2 cellular contexts compared by ENCODE assay signal in the genomic region with DNA sequence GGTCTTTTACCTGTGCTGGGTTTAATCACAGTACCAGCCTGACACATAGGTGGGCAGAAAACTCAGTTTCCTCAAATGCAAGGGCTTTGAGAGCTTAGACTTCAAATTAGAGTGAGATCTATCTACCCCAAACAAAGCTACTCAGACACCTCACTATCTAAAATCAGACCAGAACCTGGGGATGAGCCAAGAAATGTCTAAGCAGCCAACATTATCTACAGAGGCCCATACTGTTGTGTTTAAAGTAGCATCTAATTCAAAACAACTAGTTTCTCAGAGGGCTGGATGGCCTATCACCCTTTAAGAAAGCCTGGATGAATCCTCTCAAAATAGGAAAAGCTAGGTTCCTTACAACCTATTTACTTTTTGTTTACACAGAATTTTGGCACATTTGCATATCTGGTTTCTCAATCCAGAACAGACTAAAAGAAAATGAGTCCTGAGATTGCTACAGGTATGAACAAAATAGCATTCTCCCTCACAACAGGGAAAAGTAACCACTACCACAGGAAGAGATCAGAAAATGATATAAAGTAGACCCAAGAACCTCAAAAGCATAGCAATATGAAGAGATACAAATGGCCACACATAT.
TF ChIP-seq lines count a peak whose summit lies in the region.

No MANE protein-coding gene starts in this region.

TF ChIP-seq in liver, 16 proteins besides CTCF, POLR2A, EP300 and RAD21:
- TF ChIP-seq YY1 (IDR thresholded peaks at IDR 0.05) (peak; percentile 24), GABPA (IDR thresholded peaks at IDR 0.05 in 1 of 2, conservative IDR thresholded peaks at IDR 0.05 in 1 of 2) (no peak), MAX (IDR thresholded peaks at IDR 0.05) (no peak)

TF ChIP-seq in HepG2, 621 proteins besides CTCF, POLR2A, EP300 and RAD21:
- TF ChIP-seq MZF1 (CRISPR knock-in tag; IDR thresholded peaks at IDR 0.05; ENCODE audit: borderline replicate concordance): no peak
